In genomic region chr1:246291141-246291540, GRCh38 we compare ENCODE assay signal across 13 cellular contexts.
DNase-seq lines count a peak whose midpoint lies in the region; ATAC-seq and TF ChIP-seq lines count a peak whose summit lies in the region.
"Had no signal": no experiment of that assay in that cellular context is flagged by ENCODE, and none has a peak within 500 bp of the region (broad histone marks: within the 10 kb centered on the region; RNA-seq: fewer than 3 reads in every experiment).

No MANE protein-coding gene starts in this region.

- peak overlapping the region; percentile 77 for H3K27ac ChIP-seq in SK-N-MC
- H3K27ac ChIP-seq: PC-9 had no signal

- no peak for TF ChIP-seq CTCF in HFF-Myc (IDR thresholded peaks at IDR 0.05; ENCODE audit: low read depth, low read length, missing control alignments)

- no peak overlapping the region for H3K4me3 ChIP-seq in HFF-Myc (replicated peaks; ENCODE audit: low read depth, low read length)
- peak overlapping the region; percentile 61 for H3K4me3 ChIP-seq in SK-N-MC
- H3K4me3 ChIP-seq: PC-9 had no signal

- H3K36me3 ChIP-seq in SK-N-MC (ENCODE audit: insufficient read depth, low read length) = no peaks in the 10 kb centered on the region

- DNase-seq in NCI-H146 (lab: John Stamatoyannopoulos, UW) (peak; percentile 37), NCI-H146 treated with DMSO at 0.1 percent for 48 hours (lab: John Stamatoyannopoulos, UW; ENCODE audit: unreplicated experiment) (no peak), HFF-Myc (ENCODE audit: extremely low read depth, low read depth) (peak; percentile 10), NCI-H2227 (lab: John Stamatoyannopoulos, UW; ENCODE audit: unreplicated experiment) (peak; percentile 57), SK-N-MC (ENCODE audit: low read depth, low spot score) (peak; percentile 83), Ammon's horn (ENCODE audit: low spot score) (no peak), MV-4-11 (lab: John Stamatoyannopoulos, UW) (no peak)
- DNase-seq: KG1, NCI-H187, NCI-H345, PC-9, T1000 had no signal

- H3K9me3 ChIP-seq in SK-N-MC (ENCODE audit: low read depth, low read length) = no peaks in the 10 kb centered on the region

- ATAC-seq in GM21529 (IDR thresholded peaks at IDR 0.05; ENCODE audit: unreplicated experiment) = no peak

- no peak overlapping the region for H3K9ac ChIP-seq in SK-N-MC (ENCODE audit: insufficient read length)

Comparison
In these comparisons a context has a peak if more than half of its experiments do, and no peak if none do; other contexts are left out.
1. DNase-seq: peak in NCI-H146 (single experiment), HFF-Myc (single experiment), NCI-H2227 (single experiment) and SK-N-MC (single experiment); none in NCI-H146 treated with DMSO at 0.1 percent for 48 hours (single experiment), Ammon's horn (single experiment) and MV-4-11 (single experiment).